ENCODE assay signal across 36 cellular contexts in genomic region chr2:229661478-229661877, GRCh38. TPM values are rescaled to one million over a fixed set of nuclear protein-coding genes. Genes with fewer than 3 reads are reported as not detected.
"Had no signal": no experiment of that assay in that cellular context is flagged by ENCODE, and none has a peak within 500 bp of the region (broad histone marks: within the 10 kb centered on the region; RNA-seq: fewer than 3 reads in every experiment).

No MANE protein-coding gene starts in this region.

- H3K4me3 Mint-ChIP-seq: activated B cell treated with CpG ODN at 0.5 μM for 24 hours; activated CD4-positive, alpha-beta memory T cell treated with anti-CD3 and anti-CD28 coated beads, Interleukin-2, amount 10 ng/mL, durations not matched to agents 7 days and 5 days; activated CD4-positive, alpha-beta T cell treated with anti-CD3 and anti-CD28 coated beads for 36 hours; activated CD4-positive, alpha-beta T cell treated with anti-CD3 and anti-CD28 coated beads, Interleukin-2, amount 10 ng/mL, durations not matched to agents 7 days and 5 days; activated CD8-positive, alpha-beta memory T cell treated with anti-CD3 and anti-CD28 coated beads, Interleukin-2, amount 10 ng/mL, durations not matched to agents 7 days and 5 days; activated CD8-positive, alpha-beta T cell treated with anti-CD3 and anti-CD28 coated beads, Interleukin-2, amount 10 ng/mL, durations not matched to agents 7 days and 5 days; activated naive CD4-positive, alpha-beta T cell treated with anti-CD3 and anti-CD28 coated beads for 36 hours; activated naive CD8-positive, alpha-beta T cell treated with anti-CD3 and anti-CD28 coated beads for 36 hours; activated T-cell treated with anti-CD3 and anti-CD28 coated beads, Interleukin-2, amount 50 U/mL, for 24 hours; activated T-helper 17 cell treated with anti-CD3 and anti-CD28 coated beads, Interleukin-2, amount 50 U/mL, for 72 hours; T-helper 1 cell treated with Interleukin-12 subunit alpha and Interleukin-12 subunit beta and Interleukin-4 antibody, amounts not matched to agents 30 μg/mL and 1 μg/mL, for 36 hours; T-helper 2 cell treated with Interferon-gamma antibody and Interleukin-4, amounts not matched to agents 5 μg/mL and 100 μg/mL, for 36 hours had no signal

- H3K9me3 Mint-ChIP-seq: activated B cell treated with CpG ODN at 0.5 μM for 24 hours; activated CD4-positive, alpha-beta memory T cell treated with anti-CD3 and anti-CD28 coated beads, Interleukin-2, amount 10 ng/mL, durations not matched to agents 7 days and 5 days; activated CD4-positive, alpha-beta T cell treated with anti-CD3 and anti-CD28 coated beads, Interleukin-2, amount 10 ng/mL, durations not matched to agents 7 days and 5 days; activated naive CD4-positive, alpha-beta T cell treated with anti-CD3 and anti-CD28 coated beads for 36 hours; activated naive CD8-positive, alpha-beta T cell treated with anti-CD3 and anti-CD28 coated beads for 36 hours; activated T-cell treated with anti-CD3 and anti-CD28 coated beads, Interleukin-2, amount 50 U/mL, for 24 hours; activated T-helper 17 cell treated with anti-CD3 and anti-CD28 coated beads, Interleukin-2, amount 50 U/mL, for 72 hours; T-helper 1 cell treated with Interleukin-12 subunit alpha and Interleukin-12 subunit beta and Interleukin-4 antibody, amounts not matched to agents 30 μg/mL and 1 μg/mL, for 36 hours; T-helper 2 cell treated with Interferon-gamma antibody and Interleukin-4, amounts not matched to agents 5 μg/mL and 100 μg/mL, for 36 hours had no signal

- DNase-seq: activated B cell treated with CpG ODN at 0.5 μM for 24 hours; activated CD4-positive, alpha-beta memory T cell treated with anti-CD3 and anti-CD28 coated beads, Interleukin-2, amount 10 ng/mL, durations not matched to agents 7 days and 5 days; activated CD4-positive, alpha-beta T cell treated with anti-CD3 and anti-CD28 coated beads for 1 hour; activated CD4-positive, alpha-beta T cell treated with anti-CD3 and anti-CD28 coated beads for 36 hours; activated CD4-positive, alpha-beta T cell treated with anti-CD3 and anti-CD28 coated beads for 48 hours; activated CD4-positive, alpha-beta T cell treated with anti-CD3 and anti-CD28 coated beads, Interleukin-2, amount 10 ng/mL, durations not matched to agents 7 days and 5 days; activated CD4-positive, alpha-beta T cell treated with anti-CD3 and anti-CD28 coated beads, Interleukin-2, amount 50 U/mL, for 48 hours; activated CD8-positive, alpha-beta memory T cell treated with anti-CD3 and anti-CD28 coated beads for 24 hours; activated CD8-positive, alpha-beta memory T cell treated with anti-CD3 and anti-CD28 coated beads, Interleukin-2, amount 10 ng/mL, durations not matched to agents 7 days and 5 days; activated CD8-positive, alpha-beta memory T cell treated with anti-CD3 and anti-CD28 coated beads, Interleukin-2, amount 50 U/mL, for 48 hours; activated CD8-positive, alpha-beta T cell treated with anti-CD3 and anti-CD28 coated beads, Interleukin-2, amount 10 ng/mL, durations not matched to agents 7 days and 5 days; activated effector memory CD4-positive, alpha-beta T cell treated with anti-CD3 and anti-CD28 coated beads, Interleukin-2, amount 50 U/mL, for 16 hours; activated gamma-delta T cell treated with Interleukin-2 at 50 U/mL for 16 hours; activated naive CD4-positive, alpha-beta T cell; activated naive CD4-positive, alpha-beta T cell treated with anti-CD3 and anti-CD28 coated beads for 36 hours; activated naive CD4-positive, alpha-beta T cell treated with anti-CD3 and anti-CD28 coated beads, Interleukin-2, amount 50 U/mL, for 16 hours; activated naive CD8-positive, alpha-beta T cell treated with anti-CD3 and anti-CD28 coated beads for 36 hours; activated T-cell treated with anti-CD3 and anti-CD28 coated beads, Interleukin-2, amount 50 U/mL, for 24 hours; activated T-cell treated with anti-CD3 and anti-CD28 coated beads, Interleukin-2, amount 50 U/mL, for 48 hours; adrenal gland; amniotic stem cell; aorta; body of pancreas; brain microvascular endothelial cell; central memory CD4-positive, alpha-beta T cell; T-helper 2 cell; T-helper 9 cell had no signal

- FAIRE-seq: astrocyte, colon, TTC549 had no signal

- H3K27me3 ChIP-seq: adrenal gland, body of pancreas, brain microvascular endothelial cell, breast epithelium had no signal

- H3K27ac ChIP-seq: adrenal gland, body of pancreas, brain microvascular endothelial cell, breast epithelium, VCaP had no signal

- H3K4me1 ChIP-seq: body of pancreas, breast epithelium had no signal

- H3K36me3 ChIP-seq: adrenal gland, brain microvascular endothelial cell, breast epithelium had no signal

- H3K4me3 ChIP-seq: adrenal gland, body of pancreas, breast epithelium had no signal

- H3K4me1 Mint-ChIP-seq: activated CD4-positive, alpha-beta memory T cell treated with anti-CD3 and anti-CD28 coated beads, Interleukin-2, amount 10 ng/mL, durations not matched to agents 7 days and 5 days; activated CD4-positive, alpha-beta T cell treated with anti-CD3 and anti-CD28 coated beads for 36 hours; activated CD4-positive, alpha-beta T cell treated with anti-CD3 and anti-CD28 coated beads, Interleukin-2, amount 10 ng/mL, durations not matched to agents 7 days and 5 days; activated CD8-positive, alpha-beta memory T cell treated with anti-CD3 and anti-CD28 coated beads, Interleukin-2, amount 10 ng/mL, durations not matched to agents 7 days and 5 days; activated naive CD8-positive, alpha-beta T cell treated with anti-CD3 and anti-CD28 coated beads for 36 hours; activated T-helper 17 cell treated with anti-CD3 and anti-CD28 coated beads, Interleukin-2, amount 50 U/mL, for 72 hours had no signal

- ATAC-seq: activated CD4-positive, alpha-beta T cell treated with anti-CD3 and anti-CD28 coated beads for 36 hours; activated CD8-positive, alpha-beta memory T cell treated with anti-CD3 and anti-CD28 coated beads, Interleukin-2, amount 10 ng/mL, durations not matched to agents 7 days and 5 days; activated CD8-positive, alpha-beta T cell treated with anti-CD3 and anti-CD28 coated beads, Interleukin-2, amount 10 ng/mL, durations not matched to agents 7 days and 5 days; activated naive CD4-positive, alpha-beta T cell treated with anti-CD3 and anti-CD28 coated beads, Interleukin-2, amount 50 U/mL, for 72 hours; activated T-helper 17 cell treated with anti-CD3 and anti-CD28 coated beads, Interleukin-2, amount 50 U/mL, for 72 hours; body of pancreas had no signal

- H3K36me3 Mint-ChIP-seq: activated CD8-positive, alpha-beta memory T cell treated with anti-CD3 and anti-CD28 coated beads, Interleukin-2, amount 10 ng/mL, durations not matched to agents 7 days and 5 days; activated naive CD8-positive, alpha-beta T cell treated with anti-CD3 and anti-CD28 coated beads for 36 hours had no signal

- H3K9me3 ChIP-seq: adrenal gland, body of pancreas, breast epithelium had no signal

- H3K27ac Mint-ChIP-seq: activated B cell treated with CpG ODN at 0.5 μM for 24 hours; activated CD4-positive, alpha-beta memory T cell treated with anti-CD3 and anti-CD28 coated beads, Interleukin-2, amount 10 ng/mL, durations not matched to agents 7 days and 5 days; activated CD4-positive, alpha-beta T cell treated with anti-CD3 and anti-CD28 coated beads for 36 hours; activated CD4-positive, alpha-beta T cell treated with anti-CD3 and anti-CD28 coated beads, Interleukin-2, amount 10 ng/mL, durations not matched to agents 7 days and 5 days; activated CD8-positive, alpha-beta memory T cell treated with anti-CD3 and anti-CD28 coated beads, Interleukin-2, amount 10 ng/mL, durations not matched to agents 7 days and 5 days; activated CD8-positive, alpha-beta T cell treated with anti-CD3 and anti-CD28 coated beads, Interleukin-2, amount 10 ng/mL, durations not matched to agents 7 days and 5 days; activated naive CD4-positive, alpha-beta T cell treated with anti-CD3 and anti-CD28 coated beads for 36 hours; activated naive CD4-positive, alpha-beta T cell treated with anti-CD3 and anti-CD28 coated beads, Interleukin-2, amount 50 U/mL, for 72 hours; activated naive CD8-positive, alpha-beta T cell treated with anti-CD3 and anti-CD28 coated beads for 36 hours; activated T-cell treated with anti-CD3 and anti-CD28 coated beads, Interleukin-2, amount 50 U/mL, for 24 hours; activated T-helper 17 cell treated with anti-CD3 and anti-CD28 coated beads, Interleukin-2, amount 50 U/mL, for 72 hours; T-helper 1 cell treated with Interleukin-12 subunit alpha and Interleukin-12 subunit beta and Interleukin-4 antibody, amounts not matched to agents 30 μg/mL and 1 μg/mL, for 36 hours; T-helper 2 cell treated with Interferon-gamma antibody and Interleukin-4, amounts not matched to agents 5 μg/mL and 100 μg/mL, for 36 hours had no signal

RNA-seq across cellular contexts. Expression of gene DNER, which starts 52.9 kb away (rescaled TPM):
- total RNA-seq: activated B cell treated with CpG ODN at 0.5 μM for 24 hours; activated CD4-positive, alpha-beta memory T cell treated with anti-CD3 and anti-CD28 coated beads, Interleukin-2, amount 10 ng/mL, durations not matched to agents 7 days and 5 days; activated CD4-positive, alpha-beta T cell treated with anti-CD3 and anti-CD28 coated beads for 36 hours; activated CD4-positive, alpha-beta T cell treated with anti-CD3 and anti-CD28 coated beads, Interleukin-2, amount 10 ng/mL, durations not matched to agents 7 days and 5 days; activated CD8-positive, alpha-beta memory T cell treated with anti-CD3 and anti-CD28 coated beads, Interleukin-2, amount 10 ng/mL, durations not matched to agents 7 days and 5 days; activated CD8-positive, alpha-beta T cell treated with anti-CD3 and anti-CD28 coated beads, Interleukin-2, amount 10 ng/mL, durations not matched to agents 7 days and 5 days; activated naive CD4-positive, alpha-beta T cell treated with anti-CD3 and anti-CD28 coated beads for 36 hours; activated naive CD4-positive, alpha-beta T cell treated with anti-CD3 and anti-CD28 coated beads, Interleukin-2, amount 50 U/mL, for 72 hours; activated naive CD8-positive, alpha-beta T cell treated with anti-CD3 and anti-CD28 coated beads for 36 hours; activated T-helper 17 cell treated with anti-CD3 and anti-CD28 coated beads, Interleukin-2, amount 50 U/mL, for 72 hours had no signal
